ENCODE assay signal across 19 cellular contexts in genomic region chr4:175246941-175247340, GRCh38.
DNase-seq lines count a peak whose midpoint lies in the region; ATAC-seq, FAIRE-seq and TF ChIP-seq lines count a peak whose summit lies in the region.
"Had no signal": no experiment of that assay in that cellular context is flagged by ENCODE, and none has a peak within 500 bp of the region (broad histone marks: within the 10 kb centered on the region; RNA-seq: fewer than 3 reads in every experiment).

No MANE protein-coding gene starts in this region.

- H3K4me3 ChIP-seq in IMR-90 (ENCODE audit: insufficient read depth, low read depth, low read length) (no peak overlapping the region), astrocyte (ENCODE audit: insufficient read depth, low read depth, low read length) (no peak overlapping the region), fibroblast of pulmonary artery (replicated peaks; ENCODE audit: low read depth, low read length) (no peak overlapping the region), lower leg skin (ENCODE audit: low read depth, poor library complexity, severe bottlenecking) (no peak overlapping the region), mesendoderm (ENCODE audit: low read length) (no peak overlapping the region)
- H3K4me3 ChIP-seq: BLaER1 had no signal

- H4K20me1 ChIP-seq in IMR-90 (ENCODE audit: insufficient read depth, low read length) (no peaks in the 10 kb centered on the region), astrocyte (ENCODE audit: insufficient read depth, low read length) (no peaks in the 10 kb centered on the region)
- H4K20me1 ChIP-seq: BLaER1 had no signal

- CTCF ChIA-PET in IMR-90 (lab: Yijun Ruan, JAX), result no interaction called here

- H2BK15ac ChIP-seq in IMR-90 (ENCODE audit: low read depth, low read length) (no peak overlapping the region), mesendoderm (replicated peaks; ENCODE audit: low read depth) (no peak overlapping the region)

- H3K4ac ChIP-seq in IMR-90 (ENCODE audit: low read depth, low read length) (no peak overlapping the region), mesendoderm (ENCODE audit: low read depth, low read length) (no peak overlapping the region)

- H2AK9ac ChIP-seq in IMR-90 (replicated peaks; ENCODE audit: low read depth, low read length, poor library complexity), result no peak overlapping the region

- H2BK5ac ChIP-seq in IMR-90 (ENCODE audit: low read depth, low read length, poor library complexity, severe bottlenecking) (no peak overlapping the region), mesendoderm (ENCODE audit: low read length) (no peak overlapping the region)

- no peak for FAIRE-seq in astrocyte (lab: Jason Lieb, UNC)
- FAIRE-seq: GM12892 had no signal

- no TSS peak for BruUV-seq in IMR-90 (replicated peaks; lab: Mats Ljungman, UMichigan)

- peaks cover 9% of the 10 kb centered on the region for H3K4me1 Mint-ChIP-seq in astrocyte (ENCODE audit: low read depth, unreplicated experiment)

- H3K9me1 ChIP-seq in IMR-90 (ENCODE audit: insufficient read depth, low read length), result no peaks in the 10 kb centered on the region

- ATAC-seq in IMR-90 (ENCODE audit: low read depth), result no peak
- ATAC-seq: CD8-positive, alpha-beta T cell had no signal

- peaks cover 3% of the 10 kb centered on the region for H3K9me3 Mint-ChIP-seq in astrocyte (ENCODE audit: unreplicated experiment)

- no peak overlapping the region for H2BK20ac ChIP-seq in IMR-90 (ENCODE audit: low read depth, low read length)

- H4K5ac ChIP-seq in IMR-90 (ENCODE audit: low read depth, low read length) (no peak overlapping the region), mesendoderm (ENCODE audit: low read length) (no peak overlapping the region)

- no peak overlapping the region for H4K91ac ChIP-seq in IMR-90 (ENCODE audit: insufficient read depth, low read depth, low read length)

- no peaks in the 10 kb centered on the region for H3K36me3 Mint-ChIP-seq in astrocyte (ENCODE audit: low read depth, unreplicated experiment)
- H3K36me3 Mint-ChIP-seq: CD8-positive, alpha-beta T cell had no signal

- H3K79me2 ChIP-seq in astrocyte (ENCODE audit: insufficient read depth, low read length), result no peaks in the 10 kb centered on the region
- H3K79me2 ChIP-seq in mesendoderm (ENCODE audit: control insufficient read depth, insufficient read depth, low read length), result no peaks in the 10 kb centered on the region

- H3K4me1 ChIP-seq in IMR-90 (ENCODE audit: control insufficient read depth, insufficient read depth, low read length) (no peaks in the 10 kb centered on the region), astrocyte (ENCODE audit: insufficient read depth, low read length) (no peaks in the 10 kb centered on the region), mesendoderm (ENCODE audit: control insufficient read depth, low read depth, low read length) (no peaks in the 10 kb centered on the region)
- H3K4me1 ChIP-seq: BLaER1 had no signal

- H3K27me3 Mint-ChIP-seq in astrocyte (ENCODE audit: low read depth, unreplicated experiment), result no peaks in the 10 kb centered on the region

- no peak overlapping the region for H3K56ac ChIP-seq in IMR-90 (ENCODE audit: extremely low read depth, insufficient read depth, low read length)
- H3K56ac ChIP-seq in mesendoderm (ENCODE audit: low read length), result no peak overlapping the region

- intact Hi-C loops in IMR-90 (cut with micrococcal nuclease), result no loop called here
- intact Hi-C loops in lower leg skin (cut with DNase I; ENCODE audit: low total_unique reads), result no loop called here

- H3K18ac ChIP-seq in IMR-90 (ENCODE audit: low read depth, low read length) (no peak overlapping the region), mesendoderm (ENCODE audit: low read length) (no peak overlapping the region)

- H3K23ac ChIP-seq in IMR-90 (ENCODE audit: low read depth, low read length) (no peak overlapping the region), mesendoderm (ENCODE audit: low read length) (no peak overlapping the region)

- TF ChIP-seq CTCF in IMR-90 (conservative IDR thresholded peaks at IDR 0.05; ENCODE audit: low read depth, low read length), result no peak
- no peak for TF ChIP-seq CTCF in astrocyte (IDR thresholded peaks at IDR 0.05; ENCODE audit: insufficient read depth, low read depth, low read length)
- no peak for TF ChIP-seq CTCF in fibroblast of pulmonary artery (IDR thresholded peaks at IDR 0.05; ENCODE audit: low read length, missing control alignments)
- TF ChIP-seq CTCF in lower leg skin (IDR thresholded peaks at IDR 0.05), result no peak

- H3K79me1 ChIP-seq in IMR-90 (ENCODE audit: low read depth in 1 of 2, low read length in 2 of 2) (no peaks in the 10 kb centered on the region), mesendoderm (ENCODE audit: low read length) (no peaks in the 10 kb centered on the region)

- no peak overlapping the region for H3K27ac ChIP-seq in IMR-90 (ENCODE audit: insufficient read depth, low read length)
- no peak overlapping the region for H3K27ac ChIP-seq in astrocyte (ENCODE audit: low read depth, low read length)
- H3K27ac ChIP-seq in mesendoderm (ENCODE audit: low read depth, low read length), result no peak overlapping the region
- H3K27ac ChIP-seq: BLaER1 had no signal

- no peak for TF ChIP-seq POLR2A in IMR-90 (IDR thresholded peaks at IDR 0.05; ENCODE audit: low read depth, low read length)
- TF ChIP-seq POLR2A in lower leg skin (IDR thresholded peaks at IDR 0.05), result no peak

- H4K8ac ChIP-seq in IMR-90 (ENCODE audit: low read depth in 2 of 2, low read length in 2 of 2) (no peak overlapping the region), mesendoderm (ENCODE audit: low read depth, low read length) (no peak overlapping the region)

- DNase-seq in IMR-90, result peak; percentile 21
- peak; percentile 54 for DNase-seq in astrocyte (ENCODE audit: low read depth)
- peak; percentile 3 for DNase-seq in fibroblast of pulmonary artery (ENCODE audit: low read depth)
- DNase-seq in smooth muscle cell of the brain vasculature (ENCODE audit: low read depth, low spot score), result peak; percentile 6
- DNase-seq in lower leg skin (ENCODE audit: low spot score in 2 of 2), result no peak
- no peak for DNase-seq in stimulated activated naive CD4-positive, alpha-beta T cell (lab: John Stamatoyannopoulos, UW)
- DNase-seq in mesendoderm, result no peak
- no peak for DNase-seq in NCI-H2196 (lab: John Stamatoyannopoulos, UW; ENCODE audit: unreplicated experiment)
- DNase-seq: CD8-positive, alpha-beta T cell; DMS79 treated with DMSO at 0.1 percent for 48 hours; GOT3; NCI-H1417 treated with DMSO at 0.1 percent for 48 hours; NCI-H2029; NCI-H2171; NCI-H446 treated with DMSO at 0.1 percent for 48 hours; NK-92 treated with Interleukin-12 subunit alpha and Interleukin-12 subunit beta, amount 100 ng/mL, for 24 hours; SIG-M5 had no signal

- H3K4me3 Mint-ChIP-seq in astrocyte (ENCODE audit: unreplicated experiment), result no peak overlapping the region
- H3K4me3 Mint-ChIP-seq: CD8-positive, alpha-beta T cell had no signal

- H3K36me3 ChIP-seq in IMR-90 (ENCODE audit: control insufficient read depth, insufficient read depth, low read length) (no peaks in the 10 kb centered on the region), astrocyte (ENCODE audit: insufficient read depth, low read length) (no peaks in the 10 kb centered on the region), mesendoderm (ENCODE audit: control insufficient read depth, insufficient read depth, low read length) (no peaks in the 10 kb centered on the region)
- H3K36me3 ChIP-seq: BLaER1 had no signal

- POLR2A ChIA-PET in IMR-90 (lab: Charles Lee; ENCODE audit: unreplicated experiment), result no interaction called here

- H3K9ac ChIP-seq in IMR-90 (ENCODE audit: low read depth, low read length) (no peak overlapping the region), astrocyte (ENCODE audit: low read length) (no peak overlapping the region), mesendoderm (ENCODE audit: low read length) (no peak overlapping the region)
- H3K9ac ChIP-seq: BLaER1 had no signal

- no peak overlapping the region for H3K14ac ChIP-seq in IMR-90 (replicated peaks; ENCODE audit: low read depth, low read length)

- in situ Hi-C loops in IMR-90 (cut with MboI; ENCODE audit: low sequenced_read_pairs), result no loop called here

- H2BK120ac ChIP-seq in IMR-90 (ENCODE audit: low read depth, low read length) (no peak overlapping the region), mesendoderm (ENCODE audit: low read depth, low read length) (no peak overlapping the region)

- WGBS in IMR-90 (ENCODE audit: extremely low coverage in 2 of 2, insufficient read length in 1 of 2), 2 experiments, result no CpG with 5 or more reads among the region's 3 CpGs
- WGBS in lower leg skin, 2 donors, result 74 to 77% methylated on average over 3 of the region's 3 CpGs
- WGBS in mesendoderm (ENCODE audit: extremely low coverage, insufficient coverage, low lambda C conversion rate), result no CpG with 5 or more reads among the region's 3 CpGs

- no peak overlapping the region for H3K4me2 ChIP-seq in IMR-90 (ENCODE audit: low read depth, low read length)
- H3K4me2 ChIP-seq in astrocyte (ENCODE audit: low read length), result peak overlapping the region; percentile 32
- H3K4me2 ChIP-seq in mesendoderm (ENCODE audit: low read length), result no peak overlapping the region
- H3K4me2 ChIP-seq: BLaER1 had no signal

- H3K27me3 ChIP-seq in IMR-90 (ENCODE audit: control insufficient read depth, insufficient read depth, low read length) (no peaks in the 10 kb centered on the region), astrocyte (ENCODE audit: insufficient read depth, low read length) (no peaks in the 10 kb centered on the region), mesendoderm (ENCODE audit: insufficient read depth, low read length, poor library complexity) (no peaks in the 10 kb centered on the region)
- H3K27me3 ChIP-seq: BLaER1 had no signal

- dilution Hi-C loops in IMR-90 (cut with HindIII; ENCODE audit: low sequenced_read_pairs, unreplicated experiment), result no loop called here

- H3K9me3 ChIP-seq in IMR-90 (ENCODE audit: control insufficient read depth, insufficient read depth, low read length) (no peaks in the 10 kb centered on the region; the same call in 1 of the 2 replicates), astrocyte (ENCODE audit: insufficient read depth, low read depth, low read length) (no peaks in the 10 kb centered on the region)

- H3K27ac Mint-ChIP-seq in astrocyte (ENCODE audit: unreplicated experiment), result no peak overlapping the region
- H3K27ac Mint-ChIP-seq: CD8-positive, alpha-beta T cell had no signal

- H2AFZ ChIP-seq in IMR-90 (replicated peaks; ENCODE audit: low read length, poor library complexity) (no peak overlapping the region), astrocyte (ENCODE audit: low read depth, low read length) (no peak overlapping the region)

- H2AK5ac ChIP-seq in IMR-90 (ENCODE audit: low read depth, low read length) (no peak overlapping the region), mesendoderm (ENCODE audit: low read length) (no peak overlapping the region)

- TF ChIP-seq RAD21 in IMR-90 (IDR thresholded peaks at IDR 0.05; ENCODE audit: low read length), result no peak

TF ChIP-seq in IMR-90, 13 proteins besides CTCF, POLR2A, EP300 and RAD21 (continues in another document):
- no peak for TF ChIP-seq USF2 (IDR thresholded peaks at IDR 0.05; ENCODE audit: low read depth, low read length)

Comparison
In these comparisons a context has a peak if more than half of its experiments do, and no peak if none do; other contexts are left out.
1. DNase-seq: peak in IMR-90 (single experiment), astrocyte (single experiment), fibroblast of pulmonary artery (single experiment) and smooth muscle cell of the brain vasculature (single experiment); none in lower leg skin (0 of 2), stimulated activated naive CD4-positive, alpha-beta T cell (0 of 6), mesendoderm (single experiment) and NCI-H2196 (single experiment).